In genomic region chr2:238141541-238142318, GRCh38 we compare ENCODE assay signal across 1 cellular context.
TF ChIP-seq lines count a peak whose summit lies in the region.

No MANE protein-coding gene starts in this region.

TF ChIP-seq in GM23338, 12 proteins besides CTCF, POLR2A, EP300 and RAD21 (continued from another document):
- TF ChIP-seq ZNF462 (CRISPR knock-in tag; IDR thresholded peaks at IDR 0.05), result no peak
- no peak for TF ChIP-seq STAT1 (IDR thresholded peaks at IDR 0.05; ENCODE audit: unreplicated experiment)
- TF ChIP-seq ETS1 (IDR thresholded peaks at IDR 0.05), result no peak
- no peak for TF ChIP-seq ZNF114 (CRISPR knock-in tag; IDR thresholded peaks at IDR 0.05)
- TF ChIP-seq NANOG (IDR thresholded peaks at IDR 0.05; ENCODE audit: borderline replicate concordance), result no peak
